Comparison of ENCODE assay signal across 8 cellular contexts in genomic region chr9:69549310-69550202, GRCh38.
DNase-seq lines count a peak whose midpoint lies in the region; ATAC-seq and TF ChIP-seq lines count a peak whose summit lies in the region.

No MANE protein-coding gene starts in this region.

- H3K27me3 ChIP-seq in RWPE2 (ENCODE audit: insufficient read depth, poor library complexity, severe bottlenecking), result peaks cover 4% of the 10 kb centered on the region
- no peaks in the 10 kb centered on the region for H3K27me3 ChIP-seq in effector memory CD4-positive, alpha-beta T cell (replicated peaks; ENCODE audit: control insufficient read depth, insufficient read depth, low read length, poor library complexity, severe bottlenecking)

- H3K27ac ChIP-seq in RWPE2 (ENCODE audit: poor library complexity, severe bottlenecking), result no peak overlapping the region
- no peak overlapping the region for H3K27ac ChIP-seq in effector memory CD4-positive, alpha-beta T cell (ENCODE audit: insufficient read depth, low read length, poor library complexity, severe bottlenecking)

- ATAC-seq in Right ventricle myocardium inferior, result peak; percentile 52
- ATAC-seq in HG03342 (IDR thresholded peaks at IDR 0.05; ENCODE audit: unreplicated experiment), result peak; percentile 61
- peak; percentile 58; the same call in 1 of the 3 replicates for ATAC-seq in RWPE2 (ENCODE audit: low read depth)

- intact Hi-C loops in Right ventricle myocardium inferior (cut with DNase I), result loop anchor here (1.0 to 10.0 kb wide), 4 partner anchors 126 to 495 kb away; no protein-coding TSS in a partner anchor
- intact Hi-C loops in cardiac septum (cut with DNase I), result loop anchor here (2.0 to 10.0 kb wide), 2 partner anchors 127 to 495 kb away; no protein-coding TSS in a partner anchor
- intact Hi-C loops in posterior vena cava (cut with DNase I), result loop anchor here (5.0 kb wide), 3 partner anchors 122 to 988 kb away; no protein-coding TSS in a partner anchor

- no peaks in the 10 kb centered on the region for H3K4me1 ChIP-seq in RWPE2 (ENCODE audit: insufficient read depth, poor library complexity, severe bottlenecking)
- H3K4me1 ChIP-seq in effector memory CD4-positive, alpha-beta T cell (ENCODE audit: control insufficient read depth, insufficient read depth, low read length, poor library complexity, severe bottlenecking), result no peaks in the 10 kb centered on the region

- no peak for DNase-seq in Right ventricle myocardium inferior (ENCODE audit: missing footprints)
- DNase-seq in cardiac septum (ENCODE audit: low spot score), result no peak
- DNase-seq in RWPE2 (ENCODE audit: low spot score), result no peak
- DNase-seq in effector memory CD4-positive, alpha-beta T cell, result peak in 2 of 3 donors; percentile 6
- DNase-seq in medulla oblongata (ENCODE audit: extremely low spot score), result peak; percentile 73
- no peak for DNase-seq in activated CD4-positive, CD25-positive, alpha-beta regulatory T cell treated with anti-CD3 and anti-CD28 coated beads, Interleukin-2, amount 50 U/mL, for 72 hours
- no peak for DNase-seq in posterior vena cava (ENCODE audit: low spot score)

- no peak overlapping the region for H3K4me3 ChIP-seq in RWPE2 (ENCODE audit: severe bottlenecking)
- no peak overlapping the region for H3K4me3 ChIP-seq in effector memory CD4-positive, alpha-beta T cell (ENCODE audit: insufficient read depth, low read depth, low read length, poor library complexity, severe bottlenecking)

- peak; percentile 92 for TF ChIP-seq CTCF in RWPE2 (IDR thresholded peaks at IDR 0.05; ENCODE audit: poor library complexity, severe bottlenecking)

- H3K9me3 ChIP-seq in RWPE2 (ENCODE audit: severe bottlenecking), result no peaks in the 10 kb centered on the region
- H3K9me3 ChIP-seq in effector memory CD4-positive, alpha-beta T cell (ENCODE audit: control insufficient read depth, low read length), result no peaks in the 10 kb centered on the region

- no peaks in the 10 kb centered on the region for H3K36me3 ChIP-seq in RWPE2 (ENCODE audit: low read depth)
- no peaks in the 10 kb centered on the region for H3K36me3 ChIP-seq in effector memory CD4-positive, alpha-beta T cell (ENCODE audit: control insufficient read depth, insufficient read depth, low read length)

Comparison
In these comparisons a context has a peak if more than half of its experiments do, and no peak if none do; other contexts are left out.
1. DNase-seq: peak in effector memory CD4-positive, alpha-beta T cell (2 of 3) and medulla oblongata (single experiment); none in Right ventricle myocardium inferior (single experiment), cardiac septum (single experiment), RWPE2 (single experiment), activated CD4-positive, CD25-positive, alpha-beta regulatory T cell treated with anti-CD3 and anti-CD28 coated beads, Interleukin-2, amount 50 U/mL, for 72 hours (single experiment) and posterior vena cava (single experiment).
2. Peak in every context shown above with its lines, with median percentiles within 50 percentile points of each other: ATAC-seq.